Comparison of ENCODE assay signal across 13 cellular contexts in the genomic region with DNA sequence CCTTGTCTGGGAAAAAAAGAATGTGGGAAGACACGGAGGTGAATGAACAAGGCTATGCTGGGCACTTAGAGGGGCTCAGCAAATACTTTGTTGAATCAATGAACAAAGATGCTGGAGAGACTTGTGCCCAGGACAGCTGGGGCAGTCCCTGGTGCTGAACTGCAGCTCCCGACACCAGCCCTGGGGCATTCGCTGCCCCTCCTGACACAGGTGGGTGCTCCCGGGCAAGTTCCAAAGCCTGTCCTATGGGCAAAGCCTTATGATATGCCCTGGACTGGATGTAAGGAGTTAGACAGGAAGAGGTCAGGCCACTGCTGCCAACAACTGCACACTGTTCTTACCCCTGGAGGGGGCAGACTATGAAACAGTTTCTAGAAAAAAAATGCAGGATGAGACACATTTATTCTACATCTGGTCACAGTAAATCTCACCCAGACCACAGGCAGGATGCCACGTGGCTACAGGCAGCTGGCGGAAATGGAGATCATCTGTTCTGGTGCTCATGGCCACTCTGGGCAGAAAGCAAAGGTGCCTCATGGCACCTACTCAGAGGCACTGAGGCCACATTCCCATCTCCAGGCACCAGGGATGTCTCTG. TPM values are rescaled to one million over a fixed set of nuclear protein-coding genes. Genes with fewer than 3 reads are reported as not detected.
A peak's percentile ranks its signal among the peaks of the same experiment; 100 is the strongest.
DNase-seq lines count a peak whose midpoint lies in the region; ATAC-seq and TF ChIP-seq lines count a peak whose summit lies in the region.
"Had no signal": no experiment of that assay in that cellular context is flagged by ENCODE, and none has a peak within 500 bp of the region (broad histone marks: within the 10 kb centered on the region; RNA-seq: fewer than 3 reads in every experiment).

No MANE protein-coding gene starts in this region.

- no peaks in the 10 kb centered on the region for H3K27me3 ChIP-seq in upper lobe of left lung

- TF ChIP-seq CTCF in OCI-LY7 (conservative IDR thresholded peaks at IDR 0.05; ENCODE audit: low read length) (no peak), foreskin fibroblast (IDR thresholded peaks at IDR 0.05; ENCODE audit: low read depth, low read length) (peak; percentile 21), upper lobe of left lung (IDR thresholded peaks at IDR 0.05) (no peak)

- no peaks in the 10 kb centered on the region for H3K27me3 Mint-ChIP-seq in activated naive CD8-positive, alpha-beta T cell treated with anti-CD3 and anti-CD28 coated beads for 36 hours
- no peaks in the 10 kb centered on the region for H3K27me3 Mint-ChIP-seq in activated naive CD8-positive, alpha-beta T cell treated with anti-CD3 and anti-CD28 coated beads, Interleukin-2, amount 50 U/mL, for 24 hours

- H3K4me2 ChIP-seq in OCI-LY7 (ENCODE audit: low read length), result no peak overlapping the region

- intact Hi-C loops in OCI-LY7 (cut with micrococcal nuclease; ENCODE audit: unreplicated experiment) (no loop called here), left colon (cut with DNase I, micrococcal nuclease) (loop anchor here in 1 of 2 donors (10.0 kb wide), 1 partner anchor 82 kb away; no protein-coding TSS in a partner anchor)

- H3K9me3 ChIP-seq in OCI-LY7 (ENCODE audit: low read length), result no peaks in the 10 kb centered on the region
- H3K9me3 ChIP-seq in upper lobe of left lung, result no peaks in the 10 kb centered on the region

- no TSS peak for BruUV-seq in OCI-LY7 (replicated peaks; lab: Mats Ljungman, UMichigan)

- 60 to 70% methylated on average over 6 of the region's 6 CpGs for WGBS in upper lobe of left lung, 2 donors

- H3K36me3 ChIP-seq in OCI-LY7 (ENCODE audit: insufficient read depth, low read length), result peaks cover 38% of the 10 kb centered on the region
- peaks cover 0 to 22% (median 13%) of the 10 kb centered on the region in 4 donors for H3K36me3 ChIP-seq in upper lobe of left lung

- POLR2A ChIA-PET in OCI-LY7 (lab: Charles Lee), result interaction anchor here (0.6 to 1.3 kb wide), 2 partner anchors 23 to 74 kb away, joined by 3 to 5 read pairs; no protein-coding TSS in a partner anchor

- no peak for DNase-seq in activated naive CD8-positive, alpha-beta T cell treated with anti-CD3 and anti-CD28 coated beads for 36 hours
- no peak for DNase-seq in activated naive CD8-positive, alpha-beta T cell treated with anti-CD3 and anti-CD28 coated beads, Interleukin-2, amount 50 U/mL, for 24 hours
- DNase-seq in OCI-LY7 (ENCODE audit: low spot score) (peak; percentile 53), foreskin fibroblast (peak; percentile 61 to 76), upper lobe of left lung (no peak), left colon (no peak), HK-2 (ENCODE audit: unreplicated experiment) (no peak)
- DNase-seq: activated CD8-positive, alpha-beta memory T cell treated with anti-CD3 and anti-CD28 coated beads for 24 hours; DMS153; NCI-H1694; NCI-H524 treated with DMSO at 0.1 percent for 48 hours had no signal

- H3K9me3 Mint-ChIP-seq in activated naive CD8-positive, alpha-beta T cell treated with anti-CD3 and anti-CD28 coated beads for 36 hours, result no peaks in the 10 kb centered on the region
- no peaks in the 10 kb centered on the region for H3K9me3 Mint-ChIP-seq in activated naive CD8-positive, alpha-beta T cell treated with anti-CD3 and anti-CD28 coated beads, Interleukin-2, amount 50 U/mL, for 24 hours
- H3K9me3 Mint-ChIP-seq: activated naive CD4-positive, alpha-beta T cell treated with anti-CD3 and anti-CD28 coated beads for 36 hours had no signal

- H3K4me1 ChIP-seq in OCI-LY7 (ENCODE audit: insufficient read depth, low read length, poor library complexity, severe bottlenecking) (peaks cover 8% of the 10 kb centered on the region), upper lobe of left lung (peaks cover 13 to 18% (median 15%) of the 10 kb centered on the region in 4 donors)

- no peak for TF ChIP-seq POLR2A in upper lobe of left lung (IDR thresholded peaks at IDR 0.05)

- CTCF ChIA-PET in OCI-LY7 (lab: Charles Lee; ENCODE audit: unreplicated experiment), result no interaction called here

- H3K36me3 Mint-ChIP-seq in activated naive CD8-positive, alpha-beta T cell treated with anti-CD3 and anti-CD28 coated beads for 36 hours, result peaks cover 12% of the 10 kb centered on the region
- H3K36me3 Mint-ChIP-seq in activated naive CD8-positive, alpha-beta T cell treated with anti-CD3 and anti-CD28 coated beads, Interleukin-2, amount 50 U/mL, for 24 hours (ENCODE audit: low read depth), result peaks cover 30% of the 10 kb centered on the region

- no peaks in the 10 kb centered on the region for H3K9me2 ChIP-seq in OCI-LY7 (ENCODE audit: insufficient read depth, low read length)

- no peak overlapping the region for H2AFZ ChIP-seq in OCI-LY7 (ENCODE audit: low read length)

- no peaks in the 10 kb centered on the region for H4K20me1 ChIP-seq in OCI-LY7 (ENCODE audit: insufficient read depth, low read length)

- H3K4me3 ChIP-seq in OCI-LY7 (ENCODE audit: low read depth, low read length, poor library complexity, severe bottlenecking) (no peak overlapping the region), foreskin fibroblast (ENCODE audit: low read depth in 1 of 2, low read length in 2 of 2) (no peak overlapping the region), upper lobe of left lung (no peak overlapping the region)

- no peaks in the 10 kb centered on the region for H3K4me1 Mint-ChIP-seq in activated naive CD8-positive, alpha-beta T cell treated with anti-CD3 and anti-CD28 coated beads for 36 hours
- no peaks in the 10 kb centered on the region for H3K4me1 Mint-ChIP-seq in activated naive CD8-positive, alpha-beta T cell treated with anti-CD3 and anti-CD28 coated beads, Interleukin-2, amount 50 U/mL, for 24 hours

- H3K79me2 ChIP-seq in OCI-LY7 (ENCODE audit: insufficient read depth, low read depth, low read length), result no peaks in the 10 kb centered on the region

- no peak for ATAC-seq in activated naive CD8-positive, alpha-beta T cell treated with anti-CD3 and anti-CD28 coated beads, Interleukin-2, amount 50 U/mL, for 24 hours
- no peak for ATAC-seq in upper lobe of left lung (ENCODE audit: low FRiP score in 2 of 2)
- no peak for ATAC-seq in GM19328 (IDR thresholded peaks at IDR 0.05; ENCODE audit: unreplicated experiment)
- no peak for ATAC-seq in left colon

- no peak for TF ChIP-seq EP300 in upper lobe of left lung (IDR thresholded peaks at IDR 0.05)

- no peak overlapping the region for H3K4me3 Mint-ChIP-seq in activated naive CD8-positive, alpha-beta T cell treated with anti-CD3 and anti-CD28 coated beads for 36 hours
- no peak overlapping the region for H3K4me3 Mint-ChIP-seq in activated naive CD8-positive, alpha-beta T cell treated with anti-CD3 and anti-CD28 coated beads, Interleukin-2, amount 50 U/mL, for 24 hours
- H3K4me3 Mint-ChIP-seq: activated naive CD4-positive, alpha-beta T cell treated with anti-CD3 and anti-CD28 coated beads for 36 hours had no signal

- H3K27ac Mint-ChIP-seq in activated naive CD8-positive, alpha-beta T cell treated with anti-CD3 and anti-CD28 coated beads for 36 hours, result peak overlapping the region; percentile 26
- H3K27ac Mint-ChIP-seq in activated naive CD8-positive, alpha-beta T cell treated with anti-CD3 and anti-CD28 coated beads, Interleukin-2, amount 50 U/mL, for 24 hours, result no peak overlapping the region
- H3K27ac Mint-ChIP-seq: activated naive CD4-positive, alpha-beta T cell treated with anti-CD3 and anti-CD28 coated beads for 36 hours had no signal

- H3K27ac ChIP-seq in OCI-LY7 (ENCODE audit: low read depth, low read length, poor library complexity, severe bottlenecking) (peak overlapping the region; percentile 24), upper lobe of left lung (peak overlapping the region; percentile 26 to 64 (median 54))

RNA-seq across cellular contexts. Expression of a gene that starts 21.9 kb away (rescaled TPM):
- 1 to 10 TPM; 8.8 to 9.5 TPM for total RNA-seq in activated naive CD8-positive, alpha-beta T cell treated with anti-CD3 and anti-CD28 coated beads for 36 hours
- total RNA-seq in OCI-LY7 (2014; rRNA removed; shearing (Covaris generic)), result 9.3 and 12.3 TPM in 2 replicates
- total RNA-seq in OCI-LY7 (2022) (18.3 and 18.4 TPM in 2 replicates), upper lobe of left lung (10 to 100 TPM; 19.0 to 33.3 (median 29.5) TPM), left colon (10 to 100 TPM; 41.4 to 43.9 TPM)

RNA-seq across cellular contexts. Expression of a gene that starts 37.3 kb away (rescaled TPM):
- 1 to 10 TPM; 2.7 to 3.2 TPM for total RNA-seq in activated naive CD8-positive, alpha-beta T cell treated with anti-CD3 and anti-CD28 coated beads for 36 hours
- total RNA-seq in OCI-LY7 (2014; rRNA removed; shearing (Covaris generic)), result 5.1 and 7.0 TPM in 2 replicates
- 12.2 and 12.4 TPM in 2 replicates for total RNA-seq in OCI-LY7 (2022)
- total RNA-seq in upper lobe of left lung, result 10 to 100 TPM in 5 of 6 donors, 1 to 10 TPM in 1; 8.9 to 20.2 (median 15.4) TPM
- 10 to 100 TPM in 1 of 2 donors, 1 to 10 TPM in 1; 6.9 to 10.5 TPM for total RNA-seq in left colon

RNA-seq across cellular contexts. Expression of a gene that starts 44.7 kb away (rescaled TPM):
- total RNA-seq in activated naive CD8-positive, alpha-beta T cell treated with anti-CD3 and anti-CD28 coated beads for 36 hours, result 10 to 100 TPM; 82.2 to 88.4 TPM
- total RNA-seq in OCI-LY7 (2014; rRNA removed; shearing (Covaris generic)), result 32.1 and 38.6 TPM in 2 replicates
- total RNA-seq in OCI-LY7 (2022) (32.7 and 39.3 TPM in 2 replicates), upper lobe of left lung (10 to 100 TPM; 20.4 to 38.2 (median 28.9) TPM), left colon (10 to 100 TPM; 13.9 to 15.1 TPM)

Comparison
In these comparisons a context has a peak if more than half of its experiments do, and no peak if none do; other contexts are left out.
1. DNase-seq: peak in OCI-LY7 (single experiment) and foreskin fibroblast (2 of 2); none in activated naive CD8-positive, alpha-beta T cell treated with anti-CD3 and anti-CD28 coated beads for 36 hours (single experiment), activated naive CD8-positive, alpha-beta T cell treated with anti-CD3 and anti-CD28 coated beads, Interleukin-2, amount 50 U/mL, for 24 hours (single experiment), upper lobe of left lung (0 of 2), left colon (0 of 2) and HK-2 (single experiment).